In the genomic region with DNA sequence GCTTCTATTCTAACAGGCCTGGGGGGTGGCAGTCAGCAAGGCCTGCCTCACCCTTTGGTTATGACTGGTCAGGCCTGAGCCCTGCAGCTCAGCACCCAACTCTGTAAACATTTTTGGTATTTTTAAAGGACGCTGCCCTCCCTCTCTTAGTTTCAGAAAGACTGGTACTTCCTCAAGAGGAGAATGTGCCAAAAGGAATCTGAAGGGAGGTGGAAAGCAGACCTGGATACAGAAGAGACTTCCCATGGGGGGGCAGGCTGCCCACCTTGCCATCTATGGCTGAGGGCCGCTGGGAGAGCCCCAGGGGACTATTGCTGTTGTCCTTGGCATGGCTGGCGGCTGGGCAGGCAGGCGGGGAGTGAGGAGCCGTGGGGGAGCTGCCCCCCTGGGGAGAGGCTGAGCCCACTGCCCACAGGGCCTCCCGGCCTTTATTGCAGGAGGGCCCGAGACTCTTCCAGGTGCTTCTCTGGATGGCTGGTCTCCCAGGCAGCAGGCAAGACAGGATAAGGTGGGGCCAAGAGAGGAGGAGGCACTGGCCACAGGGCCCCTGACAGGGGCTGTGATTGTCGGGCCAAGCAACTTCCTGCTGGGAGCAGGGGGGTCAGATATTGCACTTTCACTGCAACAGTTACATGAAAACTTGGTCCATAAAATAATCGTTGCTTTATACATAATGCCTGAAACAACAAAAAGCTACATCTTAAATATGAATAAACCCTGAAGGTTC, we compare ENCODE assay signal across 1 cellular context.
TF ChIP-seq lines count a peak whose summit lies in the region.

No MANE protein-coding gene starts in this region.

TF ChIP-seq in H1, 55 proteins besides CTCF, POLR2A, EP300 and RAD21:
- TF ChIP-seq, protein P1, sequence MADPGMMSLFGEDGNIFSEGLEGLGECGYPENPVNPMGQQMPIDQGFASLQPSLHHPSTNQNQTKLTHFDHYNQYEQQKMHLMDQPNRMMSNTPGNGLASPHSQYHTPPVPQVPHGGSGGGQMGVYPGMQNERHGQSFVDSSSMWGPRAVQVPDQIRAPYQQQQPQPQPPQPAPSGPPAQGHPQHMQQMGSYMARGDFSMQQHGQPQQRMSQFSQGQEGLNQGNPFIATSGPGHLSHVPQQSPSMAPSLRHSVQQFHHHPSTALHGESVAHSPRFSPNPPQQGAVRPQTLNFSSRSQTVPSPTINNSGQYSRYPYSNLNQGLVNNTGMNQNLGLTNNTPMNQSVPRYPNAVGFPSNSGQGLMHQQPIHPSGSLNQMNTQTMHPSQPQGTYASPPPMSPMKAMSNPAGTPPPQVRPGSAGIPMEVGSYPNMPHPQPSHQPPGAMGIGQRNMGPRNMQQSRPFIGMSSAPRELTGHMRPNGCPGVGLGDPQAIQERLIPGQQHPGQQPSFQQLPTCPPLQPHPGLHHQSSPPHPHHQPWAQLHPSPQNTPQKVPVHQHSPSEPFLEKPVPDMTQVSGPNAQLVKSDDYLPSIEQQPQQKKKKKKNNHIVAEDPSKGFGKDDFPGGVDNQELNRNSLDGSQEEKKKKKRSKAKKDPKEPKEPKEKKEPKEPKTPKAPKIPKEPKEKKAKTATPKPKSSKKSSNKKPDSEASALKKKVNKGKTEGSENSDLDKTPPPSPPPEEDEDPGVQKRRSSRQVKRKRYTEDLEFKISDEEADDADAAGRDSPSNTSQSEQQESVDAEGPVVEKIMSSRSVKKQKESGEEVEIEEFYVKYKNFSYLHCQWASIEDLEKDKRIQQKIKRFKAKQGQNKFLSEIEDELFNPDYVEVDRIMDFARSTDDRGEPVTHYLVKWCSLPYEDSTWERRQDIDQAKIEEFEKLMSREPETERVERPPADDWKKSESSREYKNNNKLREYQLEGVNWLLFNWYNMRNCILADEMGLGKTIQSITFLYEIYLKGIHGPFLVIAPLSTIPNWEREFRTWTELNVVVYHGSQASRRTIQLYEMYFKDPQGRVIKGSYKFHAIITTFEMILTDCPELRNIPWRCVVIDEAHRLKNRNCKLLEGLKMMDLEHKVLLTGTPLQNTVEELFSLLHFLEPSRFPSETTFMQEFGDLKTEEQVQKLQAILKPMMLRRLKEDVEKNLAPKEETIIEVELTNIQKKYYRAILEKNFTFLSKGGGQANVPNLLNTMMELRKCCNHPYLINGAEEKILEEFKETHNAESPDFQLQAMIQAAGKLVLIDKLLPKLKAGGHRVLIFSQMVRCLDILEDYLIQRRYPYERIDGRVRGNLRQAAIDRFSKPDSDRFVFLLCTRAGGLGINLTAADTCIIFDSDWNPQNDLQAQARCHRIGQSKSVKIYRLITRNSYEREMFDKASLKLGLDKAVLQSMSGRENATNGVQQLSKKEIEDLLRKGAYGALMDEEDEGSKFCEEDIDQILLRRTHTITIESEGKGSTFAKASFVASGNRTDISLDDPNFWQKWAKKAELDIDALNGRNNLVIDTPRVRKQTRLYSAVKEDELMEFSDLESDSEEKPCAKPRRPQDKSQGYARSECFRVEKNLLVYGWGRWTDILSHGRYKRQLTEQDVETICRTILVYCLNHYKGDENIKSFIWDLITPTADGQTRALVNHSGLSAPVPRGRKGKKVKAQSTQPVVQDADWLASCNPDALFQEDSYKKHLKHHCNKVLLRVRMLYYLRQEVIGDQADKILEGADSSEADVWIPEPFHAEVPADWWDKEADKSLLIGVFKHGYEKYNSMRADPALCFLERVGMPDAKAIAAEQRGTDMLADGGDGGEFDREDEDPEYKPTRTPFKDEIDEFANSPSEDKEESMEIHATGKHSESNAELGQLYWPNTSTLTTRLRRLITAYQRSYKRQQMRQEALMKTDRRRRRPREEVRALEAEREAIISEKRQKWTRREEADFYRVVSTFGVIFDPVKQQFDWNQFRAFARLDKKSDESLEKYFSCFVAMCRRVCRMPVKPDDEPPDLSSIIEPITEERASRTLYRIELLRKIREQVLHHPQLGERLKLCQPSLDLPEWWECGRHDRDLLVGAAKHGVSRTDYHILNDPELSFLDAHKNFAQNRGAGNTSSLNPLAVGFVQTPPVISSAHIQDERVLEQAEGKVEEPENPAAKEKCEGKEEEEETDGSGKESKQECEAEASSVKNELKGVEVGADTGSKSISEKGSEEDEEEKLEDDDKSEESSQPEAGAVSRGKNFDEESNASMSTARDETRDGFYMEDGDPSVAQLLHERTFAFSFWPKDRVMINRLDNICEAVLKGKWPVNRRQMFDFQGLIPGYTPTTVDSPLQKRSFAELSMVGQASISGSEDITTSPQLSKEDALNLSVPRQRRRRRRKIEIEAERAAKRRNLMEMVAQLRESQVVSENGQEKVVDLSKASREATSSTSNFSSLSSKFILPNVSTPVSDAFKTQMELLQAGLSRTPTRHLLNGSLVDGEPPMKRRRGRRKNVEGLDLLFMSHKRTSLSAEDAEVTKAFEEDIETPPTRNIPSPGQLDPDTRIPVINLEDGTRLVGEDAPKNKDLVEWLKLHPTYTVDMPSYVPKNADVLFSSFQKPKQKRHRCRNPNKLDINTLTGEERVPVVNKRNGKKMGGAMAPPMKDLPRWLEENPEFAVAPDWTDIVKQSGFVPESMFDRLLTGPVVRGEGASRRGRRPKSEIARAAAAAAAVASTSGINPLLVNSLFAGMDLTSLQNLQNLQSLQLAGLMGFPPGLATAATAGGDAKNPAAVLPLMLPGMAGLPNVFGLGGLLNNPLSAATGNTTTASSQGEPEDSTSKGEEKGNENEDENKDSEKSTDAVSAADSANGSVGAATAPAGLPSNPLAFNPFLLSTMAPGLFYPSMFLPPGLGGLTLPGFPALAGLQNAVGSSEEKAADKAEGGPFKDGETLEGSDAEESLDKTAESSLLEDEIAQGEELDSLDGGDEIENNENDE (IDR thresholded peaks at IDR 0.05; ENCODE audit: insufficient replicate concordance, low read length): no peak
- TF ChIP-seq, protein P2, sequence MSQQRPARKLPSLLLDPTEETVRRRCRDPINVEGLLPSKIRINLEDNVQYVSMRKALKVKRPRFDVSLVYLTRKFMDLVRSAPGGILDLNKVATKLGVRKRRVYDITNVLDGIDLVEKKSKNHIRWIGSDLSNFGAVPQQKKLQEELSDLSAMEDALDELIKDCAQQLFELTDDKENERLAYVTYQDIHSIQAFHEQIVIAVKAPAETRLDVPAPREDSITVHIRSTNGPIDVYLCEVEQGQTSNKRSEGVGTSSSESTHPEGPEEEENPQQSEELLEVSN (IDR thresholded peaks at IDR 0.05): no peak
- no peak for TF ChIP-seq POU5F1 (IDR thresholded peaks at IDR 0.05; ENCODE audit: low read depth, low read length)
- TF ChIP-seq RFX5 (IDR thresholded peaks at IDR 0.05; ENCODE audit: borderline replicate concordance, low read depth, low read length): no peak
- no peak for TF ChIP-seq GABPA (IDR thresholded peaks at IDR 0.05; ENCODE audit: borderline replicate concordance, insufficient read depth, low read length)
- TF ChIP-seq RXRA (IDR thresholded peaks at IDR 0.05; ENCODE audit: insufficient read depth, low read depth, low read length): no peak
- TF ChIP-seq EZH2 (IDR thresholded peaks at IDR 0.05; ENCODE audit: low read depth, low read length, severe bottlenecking): no peak
- no peak for TF ChIP-seq SP4 (IDR thresholded peaks at IDR 0.05; ENCODE audit: low read length)
- TF ChIP-seq RBBP5 (IDR thresholded peaks at IDR 0.05; ENCODE audit: borderline replicate concordance, low read depth, low read length): no peak
- TF ChIP-seq, protein P3, sequence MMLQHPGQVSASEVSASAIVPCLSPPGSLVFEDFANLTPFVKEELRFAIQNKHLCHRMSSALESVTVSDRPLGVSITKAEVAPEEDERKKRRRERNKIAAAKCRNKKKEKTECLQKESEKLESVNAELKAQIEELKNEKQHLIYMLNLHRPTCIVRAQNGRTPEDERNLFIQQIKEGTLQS (IDR thresholded peaks at IDR 0.05; ENCODE audit: insufficient read depth, low read depth, low read length): no peak
- no peak for TF ChIP-seq BCL11A (IDR thresholded peaks at IDR 0.05; ENCODE audit: low read depth in 2 of 2, low read length in 2 of 2)
- TF ChIP-seq BACH1 (IDR thresholded peaks at IDR 0.05; ENCODE audit: low read length): no peak
- TF ChIP-seq TAF7 (optimal IDR thresholded peaks at IDR 0.05; ENCODE audit: borderline replicate concordance, low read depth, low read length): no peak
